In the genomic region with DNA sequence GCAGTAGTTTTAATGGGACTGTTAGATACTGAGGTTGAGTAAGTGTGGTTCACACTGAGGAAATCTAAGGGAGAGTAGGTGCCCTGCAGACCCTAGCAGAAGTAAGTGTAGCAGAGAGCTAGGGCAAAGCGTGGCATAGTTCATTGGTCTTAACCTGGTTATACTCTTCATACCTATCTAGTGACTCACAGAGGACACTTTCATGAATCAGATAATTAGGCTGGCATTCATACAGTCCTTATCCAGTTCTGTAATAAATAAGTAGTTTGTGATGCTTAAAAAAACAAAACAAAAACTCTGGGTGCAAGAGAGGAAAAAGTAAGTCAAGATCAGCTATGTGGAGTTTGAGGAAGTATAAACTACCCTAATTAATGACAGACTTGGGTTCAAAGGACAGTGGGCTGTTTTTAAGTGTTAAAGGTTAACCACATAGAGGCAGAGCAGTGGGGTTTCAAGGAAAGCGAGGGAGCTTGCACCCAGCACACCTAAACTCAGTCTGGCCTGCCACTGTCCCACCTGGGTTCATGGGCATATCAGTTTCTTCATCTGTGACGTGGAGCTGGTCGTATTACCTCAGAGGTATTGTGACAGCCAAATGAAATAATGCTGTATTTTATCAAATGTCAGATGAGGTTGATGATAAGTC, we compare ENCODE assay signal across 1 cellular context.
TF ChIP-seq lines count a peak whose summit lies in the region.

No MANE protein-coding gene starts in this region.

TF ChIP-seq in HepG2, 621 proteins besides CTCF, POLR2A, EP300 and RAD21 (continued from another document):
- TF ChIP-seq, protein P1, sequence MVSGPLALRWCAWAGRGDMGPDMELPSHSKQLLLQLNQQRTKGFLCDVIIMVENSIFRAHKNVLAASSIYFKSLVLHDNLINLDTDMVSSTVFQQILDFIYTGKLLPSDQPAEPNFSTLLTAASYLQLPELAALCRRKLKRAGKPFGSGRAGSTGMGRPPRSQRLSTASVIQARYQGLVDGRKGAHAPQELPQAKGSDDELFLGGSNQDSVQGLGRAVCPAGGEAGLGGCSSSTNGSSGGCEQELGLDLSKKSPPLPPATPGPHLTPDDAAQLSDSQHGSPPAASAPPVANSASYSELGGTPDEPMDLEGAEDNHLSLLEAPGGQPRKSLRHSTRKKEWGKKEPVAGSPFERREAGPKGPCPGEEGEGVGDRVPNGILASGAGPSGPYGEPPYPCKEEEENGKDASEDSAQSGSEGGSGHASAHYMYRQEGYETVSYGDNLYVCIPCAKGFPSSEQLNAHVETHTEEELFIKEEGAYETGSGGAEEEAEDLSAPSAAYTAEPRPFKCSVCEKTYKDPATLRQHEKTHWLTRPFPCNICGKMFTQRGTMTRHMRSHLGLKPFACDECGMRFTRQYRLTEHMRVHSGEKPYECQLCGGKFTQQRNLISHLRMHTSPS (CRISPR knock-in tag; IDR thresholded peaks at IDR 0.05; ENCODE audit: low read depth) = peak; percentile 37; the same call in 1 of the 2 replicates
- TF ChIP-seq ASH2L (IDR thresholded peaks at IDR 0.05; ENCODE audit: insufficient read length, low read depth, low read length) = peak; percentile 69
- TF ChIP-seq ZNF335 (CRISPR knock-in tag; IDR thresholded peaks at IDR 0.05) = no peak
- peak; percentile 68 for TF ChIP-seq KDM6A (CRISPR knock-in tag; IDR thresholded peaks at IDR 0.05; ENCODE audit: low read depth)
- TF ChIP-seq PATZ1 (CRISPR knock-in tag; IDR thresholded peaks at IDR 0.05) = peak; percentile 43; the same call in 1 of the 2 replicates
- peak; percentile 46 for TF ChIP-seq ZMYM4 (CRISPR knock-in tag; IDR thresholded peaks at IDR 0.05)
- TF ChIP-seq AKNA (CRISPR knock-in tag; IDR thresholded peaks at IDR 0.05; ENCODE audit: borderline replicate concordance) = no peak
- TF ChIP-seq ZNF569 (CRISPR knock-in tag; IDR thresholded peaks at IDR 0.05; ENCODE audit: borderline replicate concordance) = no peak
- TF ChIP-seq HNF4A (CRISPR knock-in tag; IDR thresholded peaks at IDR 0.05) = peak; percentile 84
- no peak for TF ChIP-seq FOXP1 (IDR thresholded peaks at IDR 0.05)
- TF ChIP-seq FOXP1 (CRISPR knock-in tag; IDR thresholded peaks at IDR 0.05) = peak; percentile 39; the same call in 1 of the 2 replicates
- TF ChIP-seq, protein P2, sequence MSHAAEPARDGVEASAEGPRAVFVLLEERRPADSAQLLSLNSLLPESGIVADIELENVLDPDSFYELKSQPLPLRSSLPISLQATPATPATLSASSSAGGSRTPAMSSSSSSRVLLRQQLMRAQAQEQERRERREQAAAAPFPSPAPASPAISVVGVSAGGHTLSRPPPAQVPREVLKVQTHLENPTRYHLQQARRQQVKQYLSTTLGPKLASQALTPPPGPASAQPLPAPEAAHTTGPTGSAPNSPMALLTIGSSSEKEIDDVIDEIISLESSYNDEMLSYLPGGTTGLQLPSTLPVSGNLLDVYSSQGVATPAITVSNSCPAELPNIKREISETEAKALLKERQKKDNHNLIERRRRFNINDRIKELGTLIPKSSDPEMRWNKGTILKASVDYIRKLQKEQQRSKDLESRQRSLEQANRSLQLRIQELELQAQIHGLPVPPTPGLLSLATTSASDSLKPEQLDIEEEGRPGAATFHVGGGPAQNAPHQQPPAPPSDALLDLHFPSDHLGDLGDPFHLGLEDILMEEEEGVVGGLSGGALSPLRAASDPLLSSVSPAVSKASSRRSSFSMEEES (CRISPR knock-in tag; IDR thresholded peaks at IDR 0.05) = no peak
- no peak for TF ChIP-seq SOX13 (IDR thresholded peaks at IDR 0.05)
- TF ChIP-seq SOX13 (CRISPR knock-in tag; conservative IDR thresholded peaks at IDR 0.05 in 1 of 2, IDR thresholded peaks at IDR 0.05 in 1 of 2) = peak in 1 of 2 experiments; percentile 59; a peak in 1 of 4 replicates
- TF ChIP-seq ZBTB34 (CRISPR knock-in tag; IDR thresholded peaks at IDR 0.05) = peak; percentile 18; the same call in 1 of the 2 replicates
- no peak for TF ChIP-seq SRF (IDR thresholded peaks at IDR 0.05; ENCODE audit: low read depth, low read length)
